1 cellular context compared by ENCODE assay signal in the genomic region with DNA sequence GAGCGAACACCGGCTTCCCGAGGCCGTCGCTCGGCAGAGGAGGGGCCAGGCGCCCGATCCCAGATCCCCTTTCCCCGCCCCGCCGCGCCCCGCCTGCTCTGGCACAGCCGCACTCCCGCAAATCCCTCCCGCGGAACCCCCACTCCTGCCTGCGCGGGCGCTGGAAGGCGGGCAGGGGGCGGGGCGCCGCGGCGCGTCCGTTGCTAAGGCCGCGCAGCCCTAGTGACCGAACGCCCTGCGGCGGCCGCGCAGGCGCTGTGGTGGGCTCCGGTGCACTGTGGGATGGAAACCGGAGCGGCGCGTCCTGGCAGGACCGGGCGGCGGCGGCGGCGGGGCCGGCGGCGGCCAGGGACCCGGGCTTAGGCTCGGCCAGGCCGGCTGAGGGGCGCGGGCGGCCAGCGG.
TF ChIP-seq lines count a peak whose summit lies in the region.

A gene with protein sequence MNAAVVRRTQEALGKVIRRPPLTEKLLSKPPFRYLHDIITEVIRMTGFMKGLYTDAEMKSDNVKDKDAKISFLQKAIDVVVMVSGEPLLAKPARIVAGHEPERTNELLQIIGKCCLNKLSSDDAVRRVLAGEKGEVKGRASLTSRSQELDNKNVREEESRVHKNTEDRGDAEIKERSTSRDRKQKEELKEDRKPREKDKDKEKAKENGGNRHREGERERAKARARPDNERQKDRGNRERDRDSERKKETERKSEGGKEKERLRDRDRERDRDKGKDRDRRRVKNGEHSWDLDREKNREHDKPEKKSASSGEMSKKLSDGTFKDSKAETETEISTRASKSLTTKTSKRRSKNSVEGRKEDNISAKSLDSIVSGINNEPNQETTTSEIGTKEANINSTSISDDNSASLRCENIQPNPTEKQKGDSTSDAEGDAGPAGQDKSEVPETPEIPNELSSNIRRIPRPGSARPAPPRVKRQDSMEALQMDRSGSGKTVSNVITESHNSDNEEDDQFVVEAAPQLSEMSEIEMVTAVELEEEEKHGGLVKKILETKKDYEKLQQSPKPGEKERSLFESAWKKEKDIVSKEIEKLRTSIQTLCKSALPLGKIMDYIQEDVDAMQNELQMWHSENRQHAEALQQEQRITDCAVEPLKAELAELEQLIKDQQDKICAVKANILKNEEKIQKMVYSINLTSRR (plus strand): TSS at position 273 of the 402 bp plus-strand sequence. CDS start 145 bp downstream, outside the sequence.

TF ChIP-seq in HepG2, 621 proteins besides CTCF, POLR2A, EP300 and RAD21 (continued from another document and continues in another):
- TF ChIP-seq, protein P1, sequence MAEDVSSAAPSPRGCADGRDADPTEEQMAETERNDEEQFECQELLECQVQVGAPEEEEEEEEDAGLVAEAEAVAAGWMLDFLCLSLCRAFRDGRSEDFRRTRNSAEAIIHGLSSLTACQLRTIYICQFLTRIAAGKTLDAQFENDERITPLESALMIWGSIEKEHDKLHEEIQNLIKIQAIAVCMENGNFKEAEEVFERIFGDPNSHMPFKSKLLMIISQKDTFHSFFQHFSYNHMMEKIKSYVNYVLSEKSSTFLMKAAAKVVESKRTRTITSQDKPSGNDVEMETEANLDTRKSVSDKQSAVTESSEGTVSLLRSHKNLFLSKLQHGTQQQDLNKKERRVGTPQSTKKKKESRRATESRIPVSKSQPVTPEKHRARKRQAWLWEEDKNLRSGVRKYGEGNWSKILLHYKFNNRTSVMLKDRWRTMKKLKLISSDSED (CRISPR knock-in tag; IDR thresholded peaks at IDR 0.05), result no peak
- TF ChIP-seq HNRNPL (IDR thresholded peaks at IDR 0.05; ENCODE audit: low read depth, low read length), result no peak
- TF ChIP-seq ZNF383 (CRISPR knock-in tag; IDR thresholded peaks at IDR 0.05; ENCODE audit: borderline replicate concordance), result no peak
- TF ChIP-seq ARNTL (CRISPR knock-in tag; IDR thresholded peaks at IDR 0.05), result peak; percentile 73; the same call in 1 of the 2 replicates
- no peak for TF ChIP-seq FOXK2 (IDR thresholded peaks at IDR 0.05)
- TF ChIP-seq TCF12 (IDR thresholded peaks at IDR 0.05), result no peak
- no peak for TF ChIP-seq TCF12 (CRISPR knock-in tag; IDR thresholded peaks at IDR 0.05)
- TF ChIP-seq, protein P2, sequence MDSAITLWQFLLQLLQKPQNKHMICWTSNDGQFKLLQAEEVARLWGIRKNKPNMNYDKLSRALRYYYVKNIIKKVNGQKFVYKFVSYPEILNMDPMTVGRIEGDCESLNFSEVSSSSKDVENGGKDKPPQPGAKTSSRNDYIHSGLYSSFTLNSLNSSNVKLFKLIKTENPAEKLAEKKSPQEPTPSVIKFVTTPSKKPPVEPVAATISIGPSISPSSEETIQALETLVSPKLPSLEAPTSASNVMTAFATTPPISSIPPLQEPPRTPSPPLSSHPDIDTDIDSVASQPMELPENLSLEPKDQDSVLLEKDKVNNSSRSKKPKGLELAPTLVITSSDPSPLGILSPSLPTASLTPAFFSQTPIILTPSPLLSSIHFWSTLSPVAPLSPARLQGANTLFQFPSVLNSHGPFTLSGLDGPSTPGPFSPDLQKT (CRISPR knock-in tag; IDR thresholded peaks at IDR 0.05; ENCODE audit: borderline replicate concordance), result no peak
- TF ChIP-seq ZNF660 (CRISPR knock-in tag; IDR thresholded peaks at IDR 0.05; ENCODE audit: borderline replicate concordance, low read depth), result no peak
- no peak for TF ChIP-seq ZNF839 (CRISPR knock-in tag; IDR thresholded peaks at IDR 0.05; ENCODE audit: borderline replicate concordance)
- no peak for TF ChIP-seq NFE2L2 (IDR thresholded peaks at IDR 0.05; ENCODE audit: low read length)
- TF ChIP-seq PHB2 (IDR thresholded peaks at IDR 0.05; ENCODE audit: partially characterized antibody), result no peak
- TF ChIP-seq, protein P3, sequence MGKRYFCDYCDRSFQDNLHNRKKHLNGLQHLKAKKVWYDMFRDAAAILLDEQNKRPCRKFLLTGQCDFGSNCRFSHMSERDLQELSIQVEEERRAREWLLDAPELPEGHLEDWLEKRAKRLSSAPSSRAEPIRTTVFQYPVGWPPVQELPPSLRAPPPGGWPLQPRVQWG (CRISPR knock-in tag; IDR thresholded peaks at IDR 0.05; ENCODE audit: borderline replicate concordance, low read depth), result no peak
- TF ChIP-seq, protein P4, sequence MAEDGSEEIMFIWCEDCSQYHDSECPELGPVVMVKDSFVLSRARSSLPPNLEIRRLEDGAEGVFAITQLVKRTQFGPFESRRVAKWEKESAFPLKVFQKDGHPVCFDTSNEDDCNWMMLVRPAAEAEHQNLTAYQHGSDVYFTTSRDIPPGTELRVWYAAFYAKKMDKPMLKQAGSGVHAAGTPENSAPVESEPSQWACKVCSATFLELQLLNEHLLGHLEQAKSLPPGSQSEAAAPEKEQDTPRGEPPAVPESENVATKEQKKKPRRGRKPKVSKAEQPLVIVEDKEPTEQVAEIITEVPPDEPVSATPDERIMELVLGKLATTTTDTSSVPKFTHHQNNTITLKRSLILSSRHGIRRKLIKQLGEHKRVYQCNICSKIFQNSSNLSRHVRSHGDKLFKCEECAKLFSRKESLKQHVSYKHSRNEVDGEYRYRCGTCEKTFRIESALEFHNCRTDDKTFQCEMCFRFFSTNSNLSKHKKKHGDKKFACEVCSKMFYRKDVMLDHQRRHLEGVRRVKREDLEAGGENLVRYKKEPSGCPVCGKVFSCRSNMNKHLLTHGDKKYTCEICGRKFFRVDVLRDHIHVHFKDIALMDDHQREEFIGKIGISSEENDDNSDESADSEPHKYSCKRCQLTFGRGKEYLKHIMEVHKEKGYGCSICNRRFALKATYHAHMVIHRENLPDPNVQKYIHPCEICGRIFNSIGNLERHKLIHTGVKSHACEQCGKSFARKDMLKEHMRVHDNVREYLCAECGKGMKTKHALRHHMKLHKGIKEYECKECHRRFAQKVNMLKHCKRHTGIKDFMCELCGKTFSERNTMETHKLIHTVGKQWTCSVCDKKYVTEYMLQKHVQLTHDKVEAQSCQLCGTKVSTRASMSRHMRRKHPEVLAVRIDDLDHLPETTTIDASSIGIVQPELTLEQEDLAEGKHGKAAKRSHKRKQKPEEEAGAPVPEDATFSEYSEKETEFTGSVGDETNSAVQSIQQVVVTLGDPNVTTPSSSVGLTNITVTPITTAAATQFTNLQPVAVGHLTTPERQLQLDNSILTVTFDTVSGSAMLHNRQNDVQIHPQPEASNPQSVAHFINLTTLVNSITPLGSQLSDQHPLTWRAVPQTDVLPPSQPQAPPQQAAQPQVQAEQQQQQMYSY (CRISPR knock-in tag; IDR thresholded peaks at IDR 0.05), result 0 out of 2 replicates have a peak, but pooled peaks have one; percentile 55
- no peak; the same call in 1 of the 2 replicates for TF ChIP-seq ZBTB1 (CRISPR knock-in tag; IDR thresholded peaks at IDR 0.05; ENCODE audit: borderline replicate concordance)
- no peak for TF ChIP-seq SRF (IDR thresholded peaks at IDR 0.05; ENCODE audit: low read depth, low read length)
- TF ChIP-seq CBX5 (CRISPR knock-in tag; IDR thresholded peaks at IDR 0.05; ENCODE audit: borderline replicate concordance), result no peak
- TF ChIP-seq, protein P5, sequence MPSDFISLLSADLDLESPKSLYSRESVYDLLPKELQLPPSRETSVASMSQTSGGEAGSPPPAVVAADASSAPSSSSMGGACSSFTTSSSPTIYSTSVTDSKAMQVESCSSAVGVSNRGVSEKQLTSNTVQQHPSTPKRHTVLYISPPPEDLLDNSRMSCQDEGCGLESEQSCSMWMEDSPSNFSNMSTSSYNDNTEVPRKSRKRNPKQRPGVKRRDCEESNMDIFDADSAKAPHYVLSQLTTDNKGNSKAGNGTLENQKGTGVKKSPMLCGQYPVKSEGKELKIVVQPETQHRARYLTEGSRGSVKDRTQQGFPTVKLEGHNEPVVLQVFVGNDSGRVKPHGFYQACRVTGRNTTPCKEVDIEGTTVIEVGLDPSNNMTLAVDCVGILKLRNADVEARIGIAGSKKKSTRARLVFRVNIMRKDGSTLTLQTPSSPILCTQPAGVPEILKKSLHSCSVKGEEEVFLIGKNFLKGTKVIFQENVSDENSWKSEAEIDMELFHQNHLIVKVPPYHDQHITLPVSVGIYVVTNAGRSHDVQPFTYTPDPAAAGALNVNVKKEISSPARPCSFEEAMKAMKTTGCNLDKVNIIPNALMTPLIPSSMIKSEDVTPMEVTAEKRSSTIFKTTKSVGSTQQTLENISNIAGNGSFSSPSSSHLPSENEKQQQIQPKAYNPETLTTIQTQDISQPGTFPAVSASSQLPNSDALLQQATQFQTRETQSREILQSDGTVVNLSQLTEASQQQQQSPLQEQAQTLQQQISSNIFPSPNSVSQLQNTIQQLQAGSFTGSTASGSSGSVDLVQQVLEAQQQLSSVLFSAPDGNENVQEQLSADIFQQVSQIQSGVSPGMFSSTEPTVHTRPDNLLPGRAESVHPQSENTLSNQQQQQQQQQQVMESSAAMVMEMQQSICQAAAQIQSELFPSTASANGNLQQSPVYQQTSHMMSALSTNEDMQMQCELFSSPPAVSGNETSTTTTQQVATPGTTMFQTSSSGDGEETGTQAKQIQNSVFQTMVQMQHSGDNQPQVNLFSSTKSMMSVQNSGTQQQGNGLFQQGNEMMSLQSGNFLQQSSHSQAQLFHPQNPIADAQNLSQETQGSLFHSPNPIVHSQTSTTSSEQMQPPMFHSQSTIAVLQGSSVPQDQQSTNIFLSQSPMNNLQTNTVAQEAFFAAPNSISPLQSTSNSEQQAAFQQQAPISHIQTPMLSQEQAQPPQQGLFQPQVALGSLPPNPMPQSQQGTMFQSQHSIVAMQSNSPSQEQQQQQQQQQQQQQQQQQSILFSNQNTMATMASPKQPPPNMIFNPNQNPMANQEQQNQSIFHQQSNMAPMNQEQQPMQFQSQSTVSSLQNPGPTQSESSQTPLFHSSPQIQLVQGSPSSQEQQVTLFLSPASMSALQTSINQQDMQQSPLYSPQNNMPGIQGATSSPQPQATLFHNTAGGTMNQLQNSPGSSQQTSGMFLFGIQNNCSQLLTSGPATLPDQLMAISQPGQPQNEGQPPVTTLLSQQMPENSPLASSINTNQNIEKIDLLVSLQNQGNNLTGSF (CRISPR knock-in tag; IDR thresholded peaks at IDR 0.05), result no peak
- TF ChIP-seq, protein P6, sequence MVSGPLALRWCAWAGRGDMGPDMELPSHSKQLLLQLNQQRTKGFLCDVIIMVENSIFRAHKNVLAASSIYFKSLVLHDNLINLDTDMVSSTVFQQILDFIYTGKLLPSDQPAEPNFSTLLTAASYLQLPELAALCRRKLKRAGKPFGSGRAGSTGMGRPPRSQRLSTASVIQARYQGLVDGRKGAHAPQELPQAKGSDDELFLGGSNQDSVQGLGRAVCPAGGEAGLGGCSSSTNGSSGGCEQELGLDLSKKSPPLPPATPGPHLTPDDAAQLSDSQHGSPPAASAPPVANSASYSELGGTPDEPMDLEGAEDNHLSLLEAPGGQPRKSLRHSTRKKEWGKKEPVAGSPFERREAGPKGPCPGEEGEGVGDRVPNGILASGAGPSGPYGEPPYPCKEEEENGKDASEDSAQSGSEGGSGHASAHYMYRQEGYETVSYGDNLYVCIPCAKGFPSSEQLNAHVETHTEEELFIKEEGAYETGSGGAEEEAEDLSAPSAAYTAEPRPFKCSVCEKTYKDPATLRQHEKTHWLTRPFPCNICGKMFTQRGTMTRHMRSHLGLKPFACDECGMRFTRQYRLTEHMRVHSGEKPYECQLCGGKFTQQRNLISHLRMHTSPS (CRISPR knock-in tag; IDR thresholded peaks at IDR 0.05; ENCODE audit: low read depth), result no peak
- TF ChIP-seq, protein P7, sequence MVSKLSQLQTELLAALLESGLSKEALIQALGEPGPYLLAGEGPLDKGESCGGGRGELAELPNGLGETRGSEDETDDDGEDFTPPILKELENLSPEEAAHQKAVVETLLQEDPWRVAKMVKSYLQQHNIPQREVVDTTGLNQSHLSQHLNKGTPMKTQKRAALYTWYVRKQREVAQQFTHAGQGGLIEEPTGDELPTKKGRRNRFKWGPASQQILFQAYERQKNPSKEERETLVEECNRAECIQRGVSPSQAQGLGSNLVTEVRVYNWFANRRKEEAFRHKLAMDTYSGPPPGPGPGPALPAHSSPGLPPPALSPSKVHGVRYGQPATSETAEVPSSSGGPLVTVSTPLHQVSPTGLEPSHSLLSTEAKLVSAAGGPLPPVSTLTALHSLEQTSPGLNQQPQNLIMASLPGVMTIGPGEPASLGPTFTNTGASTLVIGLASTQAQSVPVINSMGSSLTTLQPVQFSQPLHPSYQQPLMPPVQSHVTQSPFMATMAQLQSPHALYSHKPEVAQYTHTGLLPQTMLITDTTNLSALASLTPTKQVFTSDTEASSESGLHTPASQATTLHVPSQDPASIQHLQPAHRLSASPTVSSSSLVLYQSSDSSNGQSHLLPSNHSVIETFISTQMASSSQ (IDR thresholded peaks at IDR 0.05; ENCODE audit: low read depth), result no peak
- TF ChIP-seq, protein P7 (CRISPR knock-in tag; IDR thresholded peaks at IDR 0.05; ENCODE audit: borderline replicate concordance), result no peak
- TF ChIP-seq ZNF496 (CRISPR knock-in tag; IDR thresholded peaks at IDR 0.05; ENCODE audit: insufficient replicate concordance), result no peak
- TF ChIP-seq TCF7L2 (IDR thresholded peaks at IDR 0.05; ENCODE audit: low read depth, low read length), result no peak
- no peak for TF ChIP-seq NFE2L1 (CRISPR knock-in tag; IDR thresholded peaks at IDR 0.05; ENCODE audit: borderline replicate concordance)
- no peak; the same call in 1 of the 2 replicates for TF ChIP-seq ZSCAN9 (CRISPR knock-in tag; IDR thresholded peaks at IDR 0.05; ENCODE audit: borderline replicate concordance)
- TF ChIP-seq NRL (CRISPR knock-in tag; IDR thresholded peaks at IDR 0.05; ENCODE audit: borderline replicate concordance), result no peak
